ENCODE assay signal across 1 cellular context in genomic region chr19:3411636-3412035, GRCh38.
TF ChIP-seq lines count a peak whose summit lies in the region.

No MANE protein-coding gene starts in this region.

TF ChIP-seq in HepG2, 621 proteins besides CTCF, POLR2A, EP300 and RAD21 (continued from another document and continues in another):
- TF ChIP-seq ATRX (CRISPR knock-in tag; IDR thresholded peaks at IDR 0.05; ENCODE audit: borderline replicate concordance), result no peak
- peak; percentile 60; the same call in 1 of the 2 replicates for TF ChIP-seq CREM (IDR thresholded peaks at IDR 0.05)
- TF ChIP-seq CREM (CRISPR knock-in tag; IDR thresholded peaks at IDR 0.05), result no peak
- TF ChIP-seq, protein P1, sequence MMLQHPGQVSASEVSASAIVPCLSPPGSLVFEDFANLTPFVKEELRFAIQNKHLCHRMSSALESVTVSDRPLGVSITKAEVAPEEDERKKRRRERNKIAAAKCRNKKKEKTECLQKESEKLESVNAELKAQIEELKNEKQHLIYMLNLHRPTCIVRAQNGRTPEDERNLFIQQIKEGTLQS (CRISPR knock-in tag; IDR thresholded peaks at IDR 0.05), result no peak
- no peak for TF ChIP-seq RFX5 (IDR thresholded peaks at IDR 0.05; ENCODE audit: low read depth, low read length)
- TF ChIP-seq, protein P2, sequence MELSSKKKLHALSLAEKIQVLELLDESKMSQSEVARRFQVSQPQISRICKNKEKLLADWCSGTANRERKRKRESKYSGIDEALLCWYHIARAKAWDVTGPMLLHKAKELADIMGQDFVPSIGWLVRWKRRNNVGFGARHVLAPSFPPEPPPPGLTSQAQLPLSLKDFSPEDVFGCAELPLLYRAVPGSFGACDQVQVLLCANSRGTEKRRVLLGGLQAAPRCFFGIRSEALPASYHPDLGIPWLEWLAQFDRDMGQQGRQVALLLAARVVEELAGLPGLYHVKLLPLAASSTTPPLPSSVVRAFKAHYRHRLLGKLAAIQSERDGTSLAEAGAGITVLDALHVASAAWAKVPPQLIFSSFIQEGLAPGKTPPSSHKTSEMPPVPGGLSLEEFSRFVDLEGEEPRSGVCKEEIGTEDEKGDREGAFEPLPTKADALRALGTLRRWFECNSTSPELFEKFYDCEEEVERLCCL (CRISPR knock-in tag; IDR thresholded peaks at IDR 0.05; ENCODE audit: borderline replicate concordance), result 0 out of 2 replicates have a peak, but pooled peaks have one; percentile 33
- TF ChIP-seq, protein P3, sequence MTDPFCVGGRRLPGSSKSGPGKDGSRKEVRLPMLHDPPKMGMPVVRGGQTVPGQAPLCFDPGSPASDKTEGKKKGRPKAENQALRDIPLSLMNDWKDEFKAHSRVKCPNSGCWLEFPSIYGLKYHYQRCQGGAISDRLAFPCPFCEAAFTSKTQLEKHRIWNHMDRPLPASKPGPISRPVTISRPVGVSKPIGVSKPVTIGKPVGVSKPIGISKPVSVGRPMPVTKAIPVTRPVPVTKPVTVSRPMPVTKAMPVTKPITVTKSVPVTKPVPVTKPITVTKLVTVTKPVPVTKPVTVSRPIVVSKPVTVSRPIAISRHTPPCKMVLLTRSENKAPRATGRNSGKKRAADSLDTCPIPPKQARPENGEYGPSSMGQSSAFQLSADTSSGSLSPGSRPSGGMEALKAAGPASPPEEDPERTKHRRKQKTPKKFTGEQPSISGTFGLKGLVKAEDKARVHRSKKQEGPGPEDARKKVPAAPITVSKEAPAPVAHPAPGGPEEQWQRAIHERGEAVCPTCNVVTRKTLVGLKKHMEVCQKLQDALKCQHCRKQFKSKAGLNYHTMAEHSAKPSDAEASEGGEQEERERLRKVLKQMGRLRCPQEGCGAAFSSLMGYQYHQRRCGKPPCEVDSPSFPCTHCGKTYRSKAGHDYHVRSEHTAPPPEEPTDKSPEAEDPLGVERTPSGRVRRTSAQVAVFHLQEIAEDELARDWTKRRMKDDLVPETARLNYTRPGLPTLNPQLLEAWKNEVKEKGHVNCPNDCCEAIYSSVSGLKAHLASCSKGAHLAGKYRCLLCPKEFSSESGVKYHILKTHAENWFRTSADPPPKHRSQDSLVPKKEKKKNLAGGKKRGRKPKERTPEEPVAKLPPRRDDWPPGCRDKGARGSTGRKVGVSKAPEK (CRISPR knock-in tag; IDR thresholded peaks at IDR 0.05; ENCODE audit: borderline replicate concordance), result peak; percentile 76; the same call in 1 of the 2 replicates
- TF ChIP-seq, protein P4, sequence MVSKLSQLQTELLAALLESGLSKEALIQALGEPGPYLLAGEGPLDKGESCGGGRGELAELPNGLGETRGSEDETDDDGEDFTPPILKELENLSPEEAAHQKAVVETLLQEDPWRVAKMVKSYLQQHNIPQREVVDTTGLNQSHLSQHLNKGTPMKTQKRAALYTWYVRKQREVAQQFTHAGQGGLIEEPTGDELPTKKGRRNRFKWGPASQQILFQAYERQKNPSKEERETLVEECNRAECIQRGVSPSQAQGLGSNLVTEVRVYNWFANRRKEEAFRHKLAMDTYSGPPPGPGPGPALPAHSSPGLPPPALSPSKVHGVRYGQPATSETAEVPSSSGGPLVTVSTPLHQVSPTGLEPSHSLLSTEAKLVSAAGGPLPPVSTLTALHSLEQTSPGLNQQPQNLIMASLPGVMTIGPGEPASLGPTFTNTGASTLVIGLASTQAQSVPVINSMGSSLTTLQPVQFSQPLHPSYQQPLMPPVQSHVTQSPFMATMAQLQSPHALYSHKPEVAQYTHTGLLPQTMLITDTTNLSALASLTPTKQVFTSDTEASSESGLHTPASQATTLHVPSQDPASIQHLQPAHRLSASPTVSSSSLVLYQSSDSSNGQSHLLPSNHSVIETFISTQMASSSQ (IDR thresholded peaks at IDR 0.05; ENCODE audit: low read depth), result no peak
- TF ChIP-seq, protein P4 (CRISPR knock-in tag; IDR thresholded peaks at IDR 0.05; ENCODE audit: borderline replicate concordance), result no peak
- TF ChIP-seq XRCC5 (optimal IDR thresholded peaks at IDR 0.05; ENCODE audit: low read length), result no peak
- TF ChIP-seq GPBP1L1 (CRISPR knock-in tag; IDR thresholded peaks at IDR 0.05), result no peak
- no peak; the same call in 1 of the 2 replicates for TF ChIP-seq ZNF770 (CRISPR knock-in tag; IDR thresholded peaks at IDR 0.05)
- 0 out of 2 replicates have a peak, but pooled peaks have one; percentile 25 for TF ChIP-seq ZNF232 (CRISPR knock-in tag; IDR thresholded peaks at IDR 0.05; ENCODE audit: borderline replicate concordance)
- no peak for TF ChIP-seq ZNF563 (CRISPR knock-in tag; IDR thresholded peaks at IDR 0.05)
- TF ChIP-seq FOXC1 (CRISPR knock-in tag; IDR thresholded peaks at IDR 0.05; ENCODE audit: borderline replicate concordance), result no peak
- peak; percentile 89 for TF ChIP-seq SALL1 (CRISPR knock-in tag; IDR thresholded peaks at IDR 0.05)
- no peak for TF ChIP-seq ZFP36 (IDR thresholded peaks at IDR 0.05; ENCODE audit: borderline replicate concordance, low read depth, low read length, partially characterized antibody)
- TF ChIP-seq ZNF687 (CRISPR knock-in tag; IDR thresholded peaks at IDR 0.05), result peak; percentile 67
- TF ChIP-seq NR2F2 (IDR thresholded peaks at IDR 0.05; ENCODE audit: borderline replicate concordance, low read depth), result peak; percentile 68; the same call in 1 of the 2 replicates
- peak; percentile 58; the same call in 1 of the 2 replicates for TF ChIP-seq BCL6 (CRISPR knock-in tag; IDR thresholded peaks at IDR 0.05)
- peak; percentile 83 for TF ChIP-seq CEBPG (CRISPR knock-in tag; IDR thresholded peaks at IDR 0.05)
- no peak; the same call in 1 of the 2 replicates for TF ChIP-seq GMEB1 (CRISPR knock-in tag; IDR thresholded peaks at IDR 0.05; ENCODE audit: borderline replicate concordance)
- TF ChIP-seq HDAC2 (CRISPR knock-in tag; IDR thresholded peaks at IDR 0.05), result peak; percentile 78; the same call in 1 of the 2 replicates
- TF ChIP-seq ZNF674 (CRISPR knock-in tag; IDR thresholded peaks at IDR 0.05; ENCODE audit: low read depth), result no peak
- TF ChIP-seq, protein P5, sequence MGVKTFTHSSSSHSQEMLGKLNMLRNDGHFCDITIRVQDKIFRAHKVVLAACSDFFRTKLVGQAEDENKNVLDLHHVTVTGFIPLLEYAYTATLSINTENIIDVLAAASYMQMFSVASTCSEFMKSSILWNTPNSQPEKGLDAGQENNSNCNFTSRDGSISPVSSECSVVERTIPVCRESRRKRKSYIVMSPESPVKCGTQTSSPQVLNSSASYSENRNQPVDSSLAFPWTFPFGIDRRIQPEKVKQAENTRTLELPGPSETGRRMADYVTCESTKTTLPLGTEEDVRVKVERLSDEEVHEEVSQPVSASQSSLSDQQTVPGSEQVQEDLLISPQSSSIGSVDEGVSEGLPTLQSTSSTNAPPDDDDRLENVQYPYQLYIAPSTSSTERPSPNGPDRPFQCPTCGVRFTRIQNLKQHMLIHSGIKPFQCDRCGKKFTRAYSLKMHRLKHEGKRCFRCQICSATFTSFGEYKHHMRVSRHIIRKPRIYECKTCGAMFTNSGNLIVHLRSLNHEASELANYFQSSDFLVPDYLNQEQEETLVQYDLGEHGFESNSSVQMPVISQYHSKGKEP (CRISPR knock-in tag; IDR thresholded peaks at IDR 0.05), result no peak
- peak; percentile 85 for TF ChIP-seq MED1 (CRISPR knock-in tag; IDR thresholded peaks at IDR 0.05)
- TF ChIP-seq IKZF1 (IDR thresholded peaks at IDR 0.05), result no peak
- TF ChIP-seq TMF1 (CRISPR knock-in tag; IDR thresholded peaks at IDR 0.05; ENCODE audit: low read depth), result no peak
- TF ChIP-seq ZNF292 (CRISPR knock-in tag; IDR thresholded peaks at IDR 0.05; ENCODE audit: borderline replicate concordance, low read depth), result peak; percentile 13; the same call in 1 of the 2 replicates
- TF ChIP-seq ZNF557 (CRISPR knock-in tag; IDR thresholded peaks at IDR 0.05), result no peak
- TF ChIP-seq PPARG (CRISPR knock-in tag; conservative IDR thresholded peaks at IDR 0.05), result peak; percentile 62; the same call in 1 of the 2 replicates
- TF ChIP-seq, protein P6, sequence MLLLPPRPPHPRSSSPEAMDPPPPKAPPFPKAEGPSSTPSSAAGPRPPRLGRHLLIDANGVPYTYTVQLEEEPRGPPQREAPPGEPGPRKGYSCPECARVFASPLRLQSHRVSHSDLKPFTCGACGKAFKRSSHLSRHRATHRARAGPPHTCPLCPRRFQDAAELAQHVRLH (CRISPR knock-in tag; IDR thresholded peaks at IDR 0.05; ENCODE audit: borderline replicate concordance, low read depth), result 0 out of 2 replicates have a peak, but pooled peaks have one; percentile 46
- no peak for TF ChIP-seq SMAD1 (CRISPR knock-in tag; IDR thresholded peaks at IDR 0.05; ENCODE audit: borderline replicate concordance, low read depth)
- TF ChIP-seq, protein P7, sequence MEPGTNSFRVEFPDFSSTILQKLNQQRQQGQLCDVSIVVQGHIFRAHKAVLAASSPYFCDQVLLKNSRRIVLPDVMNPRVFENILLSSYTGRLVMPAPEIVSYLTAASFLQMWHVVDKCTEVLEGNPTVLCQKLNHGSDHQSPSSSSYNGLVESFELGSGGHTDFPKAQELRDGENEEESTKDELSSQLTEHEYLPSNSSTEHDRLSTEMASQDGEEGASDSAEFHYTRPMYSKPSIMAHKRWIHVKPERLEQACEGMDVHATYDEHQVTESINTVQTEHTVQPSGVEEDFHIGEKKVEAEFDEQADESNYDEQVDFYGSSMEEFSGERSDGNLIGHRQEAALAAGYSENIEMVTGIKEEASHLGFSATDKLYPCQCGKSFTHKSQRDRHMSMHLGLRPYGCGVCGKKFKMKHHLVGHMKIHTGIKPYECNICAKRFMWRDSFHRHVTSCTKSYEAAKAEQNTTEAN (CRISPR knock-in tag; conservative IDR thresholded peaks at IDR 0.05), result peak; percentile 89
